23 cellular contexts compared by ENCODE assay signal in genomic region chr15:92525758-92526245, GRCh38.
DNase-seq lines count a peak whose midpoint lies in the region; ATAC-seq, FAIRE-seq and TF ChIP-seq lines count a peak whose summit lies in the region.
"Had no signal": no experiment of that assay in that cellular context is flagged by ENCODE, and none has a peak within 500 bp of the region (broad histone marks: within the 10 kb centered on the region; RNA-seq: fewer than 3 reads in every experiment).

No MANE protein-coding gene starts in this region.

- H2AFZ ChIP-seq in K562 (ENCODE audit: low read depth, low read length) = no peak overlapping the region
- H2AFZ ChIP-seq in neural progenitor cell (replicated peaks) = no peak overlapping the region

- H3K27ac ChIP-seq in K562 (ENCODE audit: extremely low read depth, low read depth, low read length) = no peak overlapping the region
- no peak overlapping the region for H3K27ac ChIP-seq in neural progenitor cell
- H3K27ac ChIP-seq: 22Rv1, BLaER1 had no signal

- TF ChIP-seq EP300 in K562 (IDR thresholded peaks at IDR 0.05; ENCODE audit: low read length) = no peak

- ATAC-seq in K562 (no peak), HG03442 (IDR thresholded peaks at IDR 0.05; ENCODE audit: unreplicated experiment) (no peak)
- ATAC-seq in activated CD8-positive, alpha-beta memory T cell treated with anti-CD3 and anti-CD28 coated beads, Interleukin-2, amount 10 ng/mL, durations not matched to agents 7 days and 5 days = no peak
- ATAC-seq: PC-3 had no signal

- POLR2A ChIA-PET in K562 (lab: Yijun Ruan, JAX) = no interaction called here

- peaks cover 23% of the 10 kb centered on the region for H3K9me3 Mint-ChIP-seq in neural progenitor cell
- no peaks in the 10 kb centered on the region for H3K9me3 Mint-ChIP-seq in activated CD8-positive, alpha-beta memory T cell treated with anti-CD3 and anti-CD28 coated beads, Interleukin-2, amount 10 ng/mL, durations not matched to agents 7 days and 5 days (ENCODE audit: low read depth)
- H3K9me3 Mint-ChIP-seq: CD4-positive, alpha-beta T cell had no signal

- H3K4me3 ChIP-seq in K562 = no peak overlapping the region
- no peak overlapping the region for H3K4me3 ChIP-seq in neural progenitor cell
- H3K4me3 ChIP-seq: BLaER1 had no signal

- H3K4me1 Mint-ChIP-seq in neural progenitor cell = peaks cover 48% of the 10 kb centered on the region
- H3K4me1 Mint-ChIP-seq in activated CD8-positive, alpha-beta memory T cell treated with anti-CD3 and anti-CD28 coated beads, Interleukin-2, amount 10 ng/mL, durations not matched to agents 7 days and 5 days = peaks cover 4% of the 10 kb centered on the region

- H3K4me2 ChIP-seq in K562 (ENCODE audit: insufficient read depth, low read length) (no peak overlapping the region), neural progenitor cell (no peak overlapping the region)
- H3K4me2 ChIP-seq: BLaER1, SK-N-SH had no signal

- in situ Hi-C loops in K562 (cut with MboI) = no loop called here

- TF ChIP-seq CTCF in K562 (IDR thresholded peaks at IDR 0.05 in 2 of 3, conservative IDR thresholded peaks at IDR 0.05 in 1 of 3; ENCODE audit: insufficient read depth in 2 of 3, low read depth in 1 of 3, low read length in 3 of 3) (no peak), neural progenitor cell (IDR thresholded peaks at IDR 0.05) (no peak)

- CTCF ChIA-PET in K562 (lab: Yijun Ruan, JAX; ENCODE audit: low intra/inter-chr PET ratio) = no interaction called here
- CTCF ChIA-PET in activated CD8-positive, alpha-beta memory T cell treated with anti-CD3 and anti-CD28 coated beads, Interleukin-2, amount 10 ng/mL, durations not matched to agents 7 days and 5 days (lab: Charles Lee) = no interaction called here

- no peak for TF ChIP-seq RAD21 in K562 (CRISPR knock-in tag; conservative IDR thresholded peaks at IDR 0.05 in 1 of 2, IDR thresholded peaks at IDR 0.05 in 1 of 2)

- H3K9me3 ChIP-seq in K562 (replicated peaks; ENCODE audit: control insufficient read depth, insufficient read depth, low read depth, low read length) (no peaks in the 10 kb centered on the region), neural progenitor cell (ENCODE audit: low read depth) (no peaks in the 10 kb centered on the region)
- H3K9me3 ChIP-seq: SK-N-SH had no signal

- 0% methylated on average over 3 of the region's 3 CpGs for WGBS in K562 (ENCODE audit: insufficient coverage, low coverage, missing lambda C conversion rate)

- peaks cover 25% of the 10 kb centered on the region for H3F3A ChIP-seq in neural progenitor cell (ENCODE audit: low read depth)

- H3K9me1 ChIP-seq in K562 (ENCODE audit: control insufficient read depth, insufficient read depth, low read length) = no peaks in the 10 kb centered on the region

- peak; percentile 9 for DNase-seq in NCI-H82 (lab: John Stamatoyannopoulos, UW)
- no peak for DNase-seq in NCI-H82 treated with DMSO at 0.1 percent for 48 hours (lab: John Stamatoyannopoulos, UW; ENCODE audit: unreplicated experiment)
- DNase-seq in K562 (ENCODE audit: extremely low read depth in 1 of 4, low spot score in 3 of 4) = no peak
- no peak for DNase-seq in neural progenitor cell (ENCODE audit: low spot score)
- no peak for DNase-seq in NCI-H1436 (lab: John Stamatoyannopoulos, UW)
- no peak for DNase-seq in activated CD8-positive, alpha-beta memory T cell treated with anti-CD3 and anti-CD28 coated beads, Interleukin-2, amount 10 ng/mL, durations not matched to agents 7 days and 5 days
- no peak for DNase-seq in A172 (ENCODE audit: low spot score)
- DNase-seq: CD4-positive, alpha-beta T cell; H7; HFFc6; NCI-H1092 treated with DMSO at 0.1 percent for 48 hours; NCI-H146; NCI-H1930; NCI-H2107; NCI-H748 treated with DMSO at 0.1 percent for 48 hours; NK-92 treated with Interleukin-12 subunit alpha and Interleukin-12 subunit beta, amount 100 ng/mL, for 24 hours; PC-3; SK-N-SH had no signal

- H3K9ac ChIP-seq in K562 (ENCODE audit: insufficient read depth in 1 of 2, low read depth in 2 of 2, low read length in 2 of 2) (no peak overlapping the region), neural progenitor cell (no peak overlapping the region)
- H3K9ac ChIP-seq: BLaER1, SK-N-SH had no signal

- H3K27me3 Mint-ChIP-seq in neural progenitor cell (ENCODE audit: insufficient read depth, low read depth) = peaks cover 5% of the 10 kb centered on the region
- peaks cover 10% of the 10 kb centered on the region for H3K27me3 Mint-ChIP-seq in activated CD8-positive, alpha-beta memory T cell treated with anti-CD3 and anti-CD28 coated beads, Interleukin-2, amount 10 ng/mL, durations not matched to agents 7 days and 5 days

- H3K27me3 ChIP-seq in K562 (ENCODE audit: control insufficient read depth in 2 of 2, insufficient read depth in 2 of 2, low read length in 2 of 2) (peaks cover 0 to 6% of the 10 kb centered on the region in 2 experiments; a peak in 2 of 5 replicates), neural progenitor cell (no peaks in the 10 kb centered on the region)
- H3K27me3 ChIP-seq: BLaER1 had no signal

- peak overlapping the region; percentile 1 for H3K27ac Mint-ChIP-seq in neural progenitor cell
- H3K27ac Mint-ChIP-seq in activated CD8-positive, alpha-beta memory T cell treated with anti-CD3 and anti-CD28 coated beads, Interleukin-2, amount 10 ng/mL, durations not matched to agents 7 days and 5 days = no peak overlapping the region
- H3K27ac Mint-ChIP-seq: CD4-positive, alpha-beta T cell; HFFc6 had no signal

- H3K36me3 Mint-ChIP-seq in neural progenitor cell = peaks cover 1% of the 10 kb centered on the region
- no peaks in the 10 kb centered on the region for H3K36me3 Mint-ChIP-seq in activated CD8-positive, alpha-beta memory T cell treated with anti-CD3 and anti-CD28 coated beads, Interleukin-2, amount 10 ng/mL, durations not matched to agents 7 days and 5 days

- BruUV-seq in K562 (replicated peaks; lab: Mats Ljungman, UMichigan) = no TSS peak

- FAIRE-seq in K562 (lab: Jason Lieb, UNC) = peak; percentile 70
- FAIRE-seq: D721Med, GM18507 had no signal

- no peak overlapping the region for H3K4me3 Mint-ChIP-seq in neural progenitor cell
- no peak overlapping the region for H3K4me3 Mint-ChIP-seq in activated CD8-positive, alpha-beta memory T cell treated with anti-CD3 and anti-CD28 coated beads, Interleukin-2, amount 10 ng/mL, durations not matched to agents 7 days and 5 days
- H3K4me3 Mint-ChIP-seq: CD4-positive, alpha-beta T cell; HFFc6 had no signal

- intact Hi-C loops in K562 (cut with micrococcal nuclease) = loop anchor here (10.0 kb wide), 1 partner anchor 431 kb away; no protein-coding TSS in a partner anchor

- no peak for TF ChIP-seq POLR2A in K562 (conservative IDR thresholded peaks at IDR 0.05)

- H3K4me1 ChIP-seq in K562 (replicated peaks in 1 of 2; ENCODE audit: control insufficient read depth in 2 of 2, insufficient read depth in 2 of 2, low read length in 2 of 2) (no peaks in the 10 kb centered on the region), neural progenitor cell (peaks cover 29% of the 10 kb centered on the region)

- H3K36me3 ChIP-seq in K562 (ENCODE audit: control insufficient read depth, insufficient read depth, low read length) (no peaks in the 10 kb centered on the region), neural progenitor cell (no peaks in the 10 kb centered on the region)
- H3K36me3 ChIP-seq: BLaER1 had no signal

- H3K79me2 ChIP-seq in K562 (ENCODE audit: control insufficient read depth, insufficient read depth, low read length) (no peaks in the 10 kb centered on the region), neural progenitor cell (ENCODE audit: low read depth) (no peaks in the 10 kb centered on the region)

- H4K20me1 ChIP-seq in K562 (replicated peaks; ENCODE audit: control insufficient read depth, insufficient read depth, low read length) = no peaks in the 10 kb centered on the region; the same call in 1 of the 2 replicates
- H4K20me1 ChIP-seq in neural progenitor cell (ENCODE audit: low read depth) = no peaks in the 10 kb centered on the region
- H4K20me1 ChIP-seq: BLaER1 had no signal

TF ChIP-seq in K562, 482 proteins besides CTCF, POLR2A, EP300 and RAD21 (continues in another document):
- TF ChIP-seq ZKSCAN1 (IDR thresholded peaks at IDR 0.05; ENCODE audit: low read depth, low read length) (no peak), ATF3 (IDR thresholded peaks at IDR 0.05) (no peak), ATF3 (CRISPR knock-in tag; conservative IDR thresholded peaks at IDR 0.05) (no peak), ZNF512 (tag; IDR thresholded peaks at IDR 0.05) (peak; percentile 81), ZNF445 (CRISPR knock-in tag; IDR thresholded peaks at IDR 0.05; ENCODE audit: low read depth) (no peak), HDAC1 (IDR thresholded peaks at IDR 0.05) (0 out of 4 replicates have a peak, but pooled peaks of 1 of the 2 experiments have one; percentile 12), ADNP (tag; IDR thresholded peaks at IDR 0.05) (no peak), NFIC (IDR thresholded peaks at IDR 0.05) (no peak), PURB (CRISPR knock-in tag; IDR thresholded peaks at IDR 0.05; ENCODE audit: low read depth) (no peak), RBM34 (IDR thresholded peaks at IDR 0.05; ENCODE audit: borderline replicate concordance, insufficient read depth, low read length) (no peak)
